ENCODE assay signal across 8 cellular contexts in the genomic region with DNA sequence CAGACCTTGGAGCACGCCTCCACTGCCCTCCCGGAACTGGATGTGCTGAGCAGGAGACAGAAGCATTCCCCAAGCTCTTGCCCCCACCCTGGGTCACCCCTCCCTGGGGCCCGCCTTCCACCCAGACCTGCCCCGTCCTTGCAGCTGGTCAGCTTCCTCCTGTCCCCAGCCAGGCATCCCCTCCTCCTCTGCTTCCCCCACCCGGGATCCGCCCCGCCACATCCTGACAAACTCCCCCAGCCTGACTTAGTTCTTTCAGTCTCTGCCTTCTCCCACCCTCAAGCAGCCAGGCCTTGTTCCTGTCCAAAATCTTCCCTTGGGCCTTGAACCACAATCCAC. TPM values are rescaled to one million over a fixed set of nuclear protein-coding genes. Genes with fewer than 3 reads are reported as not detected.
DNase-seq lines count a peak whose midpoint lies in the region; ATAC-seq, FAIRE-seq and TF ChIP-seq lines count a peak whose summit lies in the region.

No MANE protein-coding gene starts in this region.

- WGBS in pancreas, 2 donors, result 56 to 64% methylated on average over 4 to 7 of the region's 7 CpGs

- intact Hi-C loops in pancreas (cut with DNase I), result no loop called here

- H3K27me3 ChIP-seq in SJCRH30 (peaks cover 4% of the 10 kb centered on the region), pancreas (no peaks in the 10 kb centered on the region)

- H3K36me3 ChIP-seq in SJCRH30 (peaks cover 14% of the 10 kb centered on the region), pancreas (no peaks in the 10 kb centered on the region)

- H3K4me3 ChIP-seq in SJCRH30 (no peak overlapping the region), fibroblast of villous mesenchyme (ENCODE audit: low read depth, low read length) (no peak overlapping the region), pancreas (no peak overlapping the region)

- ATAC-seq in pancreas (peak in 2 of 4 donors; percentile 2 to 38), HG03159 (IDR thresholded peaks at IDR 0.05; ENCODE audit: unreplicated experiment) (no peak)

- TF ChIP-seq CTCF in fibroblast of villous mesenchyme (IDR thresholded peaks at IDR 0.05; ENCODE audit: insufficient read depth, low read depth, low read length) (no peak), pancreas (IDR thresholded peaks at IDR 0.05) (no peak)

- H3K4me1 ChIP-seq in SJCRH30, result peaks cover 44% of the 10 kb centered on the region
- H3K4me1 ChIP-seq in pancreas, result peaks cover 9 to 20% (median 10%) of the 10 kb centered on the region in 3 donors

- H3K9me3 ChIP-seq in SJCRH30 (replicated peaks), result no peaks in the 10 kb centered on the region
- H3K9me3 ChIP-seq in pancreas, result no peaks in the 10 kb centered on the region

- no peak for FAIRE-seq in pancreas (lab: Jason Lieb, UNC)

- DNase-seq in GF-D8 (lab: John Stamatoyannopoulos, UW) (peak; percentile 80), SJCRH30 (peak; percentile 91 to 96), fibroblast of villous mesenchyme (ENCODE audit: low read depth) (peak; percentile 86), pancreas (peak in 3 of 6 donors; percentile 64 to 85 (median 74)), NCI-H1092 (lab: John Stamatoyannopoulos, UW) (no peak), mesenteric fat pad (ENCODE audit: low spot score) (no peak), D341Med (ENCODE audit: low spot score) (no peak)

- peak overlapping the region; percentile 61 for H3K27ac ChIP-seq in SJCRH30
- H3K27ac ChIP-seq in pancreas, result peak overlapping the region; percentile 26 to 64 (median 33)

RNA-seq across cellular contexts. Expression of gene PLXNB2, which starts 1.1 kb away (rescaled TPM):
- total RNA-seq in SJCRH30 (2014; rRNA removed; shearing (Covaris generic)), result 104 and 109 TPM in 2 replicates
- 148 and 168 TPM in 2 replicates for total RNA-seq in fibroblast of villous mesenchyme
- total RNA-seq in pancreas, result 100 to 1,000 TPM in 5 of 6 donors, 10 to 100 TPM in 1; 89.3 to 168 (median 113) TPM
- 100 to 1,000 TPM; 191 to 216 TPM for polyA plus RNA-seq in pancreas
- 108 TPM for total RNA-seq in mesenteric fat pad

RNA-seq across cellular contexts. Expression of gene DENND6B, which starts 18.2 kb away (rescaled TPM):
- total RNA-seq in SJCRH30 (2014; rRNA removed; shearing (Covaris generic)), result 0.08 and 0.18 TPM in 2 replicates
- 2.3 and 2.6 TPM in 2 replicates for total RNA-seq in fibroblast of villous mesenchyme
- total RNA-seq in pancreas, result 1 to 10 TPM; 4.3 to 9.5 (median 5.4) TPM
- polyA plus RNA-seq in pancreas, result 10 to 100 TPM; 20.9 to 25.3 TPM
- total RNA-seq in mesenteric fat pad, result 2.2 TPM

RNA-seq across cellular contexts. Expression of gene PPP6R2, which starts 34.6 kb away (rescaled TPM):
- total RNA-seq in SJCRH30 (2014; rRNA removed; shearing (Covaris generic)), result 51.6 and 60.6 TPM in 2 replicates
- total RNA-seq in fibroblast of villous mesenchyme (54.0 and 62.2 TPM in 2 replicates), pancreas (10 to 100 TPM; 21.1 to 28.7 (median 24.6) TPM), mesenteric fat pad (45.3 TPM)
- 10 to 100 TPM; 60.1 to 70.4 TPM for polyA plus RNA-seq in pancreas

RNA-seq across cellular contexts. Expression of gene MAPK11, which starts 38.4 kb away (rescaled TPM):
- 3.2 and 4.2 TPM in 2 replicates for total RNA-seq in SJCRH30 (2014; rRNA removed; shearing (Covaris generic))
- total RNA-seq in fibroblast of villous mesenchyme, result 6.5 and 6.8 TPM in 2 replicates
- total RNA-seq in pancreas, result 1 to 10 TPM; 1.3 to 3.7 (median 2.3) TPM
- 10 to 100 TPM; 13.2 to 22.2 TPM for polyA plus RNA-seq in pancreas
- total RNA-seq in mesenteric fat pad, result 24.2 TPM

RNA-seq across cellular contexts. Expression of gene MAPK12, which starts 47.1 kb away (rescaled TPM):
- 52.0 and 54.0 TPM in 2 replicates for total RNA-seq in SJCRH30 (2014; rRNA removed; shearing (Covaris generic))
- total RNA-seq in fibroblast of villous mesenchyme (39.3 and 42.7 TPM in 2 replicates), pancreas (1 to 10 TPM in 5 of 6 donors, under 1 TPM in 1; 0.88 to 3.8 (median 1.6) TPM), mesenteric fat pad (20.0 TPM)
- polyA plus RNA-seq in pancreas, result 10 to 100 TPM in 1 of 2 donors, 1 to 10 TPM in 1; 6.9 to 19.2 TPM

Comparison
In these comparisons a context has a peak if more than half of its experiments do, and no peak if none do; other contexts are left out.
1. DNase-seq: peak in GF-D8 (single experiment), SJCRH30 (2 of 2) and fibroblast of villous mesenchyme (single experiment); none in NCI-H1092 (single experiment), mesenteric fat pad (single experiment) and D341Med (single experiment).